8 cellular contexts compared by ENCODE assay signal in genomic region chr2:151808258-151809072, GRCh38.
DNase-seq lines count a peak whose midpoint lies in the region; ATAC-seq and TF ChIP-seq lines count a peak whose summit lies in the region.

No MANE protein-coding gene starts in this region.

- peaks cover 29% of the 10 kb centered on the region for H3K36me3 ChIP-seq in OCI-LY3 (replicated peaks; ENCODE audit: low read depth, low read length)

- TF ChIP-seq CTCF in OCI-LY3 (IDR thresholded peaks at IDR 0.05; ENCODE audit: low read depth, low read length), result peak; percentile 61

- H3K4me3 ChIP-seq in OCI-LY3 (ENCODE audit: low read length), result no peak overlapping the region

- H3K4me3 Mint-ChIP-seq in activated naive CD4-positive, alpha-beta T cell treated with anti-CD3 and anti-CD28 coated beads, Interleukin-2, amount 10 ng/mL, durations not matched to agents 7 days and 5 days, result no peak overlapping the region

- H4K20me1 ChIP-seq in OCI-LY3 (ENCODE audit: insufficient read depth, low read length), result no peaks in the 10 kb centered on the region

- peaks cover 12% of the 10 kb centered on the region for H3K4me1 Mint-ChIP-seq in activated naive CD4-positive, alpha-beta T cell treated with anti-CD3 and anti-CD28 coated beads, Interleukin-2, amount 10 ng/mL, durations not matched to agents 7 days and 5 days

- peaks cover 26% of the 10 kb centered on the region for H3K36me3 Mint-ChIP-seq in activated naive CD4-positive, alpha-beta T cell treated with anti-CD3 and anti-CD28 coated beads, Interleukin-2, amount 10 ng/mL, durations not matched to agents 7 days and 5 days

- no peak overlapping the region for H3K27ac ChIP-seq in OCI-LY3 (ENCODE audit: low read length)

- ATAC-seq in GM18868 (IDR thresholded peaks at IDR 0.05; ENCODE audit: unreplicated experiment), result no peak

- H3K9me3 ChIP-seq in OCI-LY3 (ENCODE audit: insufficient read depth, low read length), result no peaks in the 10 kb centered on the region

- in situ Hi-C loops in KBM-7 (cut with MboI; ENCODE audit: low pct_unique_long_range_greater_than_20kb, low sequenced_read_pairs), result no loop called here

- peak; percentile 21 for DNase-seq in activated naive CD4-positive, alpha-beta T cell treated with anti-CD3 and anti-CD28 coated beads, Interleukin-2, amount 10 ng/mL, durations not matched to agents 7 days and 5 days
- DNase-seq in activated naive CD4-positive, alpha-beta T cell (lab: John Stamatoyannopoulos, UW), result no peak
- DNase-seq in fibroblast of gingiva (ENCODE audit: low read depth) (peak; percentile 9), stromal cell of bone marrow (ENCODE audit: low read depth) (peak; percentile 13), SW 1271 (lab: John Stamatoyannopoulos, UW) (no peak), KBM-7 (no peak)

- H2AFZ ChIP-seq in OCI-LY3 (ENCODE audit: low read depth, low read length), result no peak overlapping the region

- H3K79me2 ChIP-seq in OCI-LY3 (ENCODE audit: low read length), result no peaks in the 10 kb centered on the region

- no peak overlapping the region for H3K4me2 ChIP-seq in OCI-LY3 (ENCODE audit: low read length)

- H3K27me3 Mint-ChIP-seq in activated naive CD4-positive, alpha-beta T cell treated with anti-CD3 and anti-CD28 coated beads, Interleukin-2, amount 10 ng/mL, durations not matched to agents 7 days and 5 days, result no peaks in the 10 kb centered on the region

- H3K27me3 ChIP-seq in OCI-LY3 (ENCODE audit: low read depth, low read length), result no peaks in the 10 kb centered on the region

- H3K9me3 Mint-ChIP-seq in activated naive CD4-positive, alpha-beta T cell treated with anti-CD3 and anti-CD28 coated beads, Interleukin-2, amount 10 ng/mL, durations not matched to agents 7 days and 5 days, result no peaks in the 10 kb centered on the region

- H3K4me1 ChIP-seq in OCI-LY3 (ENCODE audit: low read length), result no peaks in the 10 kb centered on the region

- CTCF ChIA-PET in activated naive CD4-positive, alpha-beta T cell treated with anti-CD3 and anti-CD28 coated beads, Interleukin-2, amount 10 ng/mL, durations not matched to agents 7 days and 5 days (lab: Charles Lee), result interaction anchor here (1.7 kb wide), 1 partner anchor 10 kb away, joined by 4 read pairs; no protein-coding TSS in a partner anchor

- H3K27ac Mint-ChIP-seq in activated naive CD4-positive, alpha-beta T cell treated with anti-CD3 and anti-CD28 coated beads, Interleukin-2, amount 10 ng/mL, durations not matched to agents 7 days and 5 days, result peak overlapping the region; percentile 38

- H3K9ac ChIP-seq in OCI-LY3 (ENCODE audit: low read length), result no peak overlapping the region

Comparison
In these comparisons a context has a peak if more than half of its experiments do, and no peak if none do; other contexts are left out.
1. DNase-seq: peak in activated naive CD4-positive, alpha-beta T cell treated with anti-CD3 and anti-CD28 coated beads, Interleukin-2, amount 10 ng/mL, durations not matched to agents 7 days and 5 days (single experiment), fibroblast of gingiva (single experiment) and stromal cell of bone marrow (single experiment); none in activated naive CD4-positive, alpha-beta T cell (0 of 4), SW 1271 (0 of 2) and KBM-7 (single experiment).